1 cellular context compared by ENCODE assay signal in genomic region chr2:69309336-69310048, GRCh38.
TF ChIP-seq lines count a peak whose summit lies in the region.

No MANE protein-coding gene starts in this region.

TF ChIP-seq in HepG2, 621 proteins besides CTCF, POLR2A, EP300 and RAD21 (continued from another document):
- TF ChIP-seq ZBTB14 (CRISPR knock-in tag; IDR thresholded peaks at IDR 0.05) (no peak), ARID3A (IDR thresholded peaks at IDR 0.05; ENCODE audit: low read depth, low read length) (0 out of 2 replicates have a peak, but pooled peaks have one; percentile 29)
